In the genomic region with DNA sequence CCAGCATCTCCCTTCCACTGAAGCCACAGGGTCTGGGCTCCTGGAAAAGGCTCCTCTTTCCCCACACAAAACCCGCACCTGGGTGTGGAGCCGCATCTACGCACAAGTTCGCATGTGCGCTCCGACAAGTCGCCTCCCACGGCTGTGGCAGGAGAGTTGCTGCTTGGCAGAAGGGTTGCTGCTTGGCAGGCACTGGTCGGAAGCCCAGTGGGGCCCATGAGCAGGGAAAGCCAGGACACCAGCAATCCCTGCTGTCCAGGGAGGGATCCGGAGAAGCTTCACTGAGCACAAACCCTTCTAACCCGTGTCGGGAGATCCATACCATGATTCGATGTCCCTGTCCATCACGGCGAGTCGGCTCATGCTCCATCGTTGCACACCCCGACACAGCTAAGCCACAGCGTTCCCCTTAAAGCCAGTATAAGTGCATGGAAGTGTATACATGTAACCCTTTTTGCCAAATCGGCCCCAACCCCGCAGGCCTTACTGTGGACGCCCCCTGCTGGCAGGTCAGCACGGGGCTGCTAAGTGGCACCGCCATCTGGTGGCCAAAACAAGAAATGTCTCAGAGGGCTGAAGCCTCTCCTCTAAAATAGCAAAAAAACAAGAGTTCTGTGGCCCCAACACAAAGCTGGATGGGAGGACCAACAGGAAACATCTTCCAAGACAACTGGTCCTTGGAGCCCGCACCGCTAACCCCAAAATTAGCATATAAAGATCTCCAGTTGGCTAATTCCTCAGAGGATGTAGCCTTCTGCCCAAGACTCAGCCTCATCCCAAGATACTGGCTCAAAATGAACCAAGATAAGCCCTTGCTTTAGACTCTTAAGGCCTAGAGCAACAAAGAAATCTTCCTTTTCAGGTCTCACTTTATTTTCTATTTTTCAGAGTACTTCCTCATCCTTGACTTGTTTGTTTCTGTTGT, we compare ENCODE assay signal across 8 cellular contexts. TPM values are rescaled to one million over a fixed set of nuclear protein-coding genes. Genes with fewer than 3 reads are reported as not detected.
A peak's percentile ranks its signal among the peaks of the same experiment; 100 is the strongest.
DNase-seq lines count a peak whose midpoint lies in the region; ATAC-seq, FAIRE-seq and TF ChIP-seq lines count a peak whose summit lies in the region.

No MANE protein-coding gene starts in this region.

- H3K9me3 Mint-ChIP-seq in naive thymus-derived CD8-positive, alpha-beta T cell: no peaks in the 10 kb centered on the region

- H3K4me3 Mint-ChIP-seq in naive thymus-derived CD8-positive, alpha-beta T cell: peak overlapping the region in 2 of 10 donors; percentile 23 to 33

- H3K36me3 Mint-ChIP-seq in naive thymus-derived CD8-positive, alpha-beta T cell: no peaks in the 10 kb centered on the region

- H3K4me1 Mint-ChIP-seq in naive thymus-derived CD8-positive, alpha-beta T cell: peaks cover 0 to 18% (median 8%) of the 10 kb centered on the region in 4 donors

- POLR2A ChIA-PET in naive thymus-derived CD8-positive, alpha-beta T cell (lab: Charles Lee): interaction anchor here (0.6 to 2.7 kb wide), 4 partner anchors 10 to 492 kb away, joined by 3 to 9 read pairs (median 4); a partner anchor contains a TSS

- ATAC-seq in naive thymus-derived CD8-positive, alpha-beta T cell: peak; percentile 87
- ATAC-seq in GM21717 (IDR thresholded peaks at IDR 0.05; ENCODE audit: unreplicated experiment): no peak

- DNase-seq in DMS53 treated with DMSO at 0.1 percent for 48 hours (lab: John Stamatoyannopoulos, UW; ENCODE audit: unreplicated experiment) (peak; percentile 73), HTR-8/SVneo (ENCODE audit: insufficient read length, low spot score) (peak; percentile 64), OCI-M2 (lab: John Stamatoyannopoulos, UW; ENCODE audit: unreplicated experiment) (peak; percentile 66), activated T-cell treated with anti-CD3 and anti-CD28 coated beads for 4 hours (peak; percentile 86), epithelial cell of proximal tubule (ENCODE audit: low read depth) (no peak)
- peak; percentile 72 to 91 (median 87) for DNase-seq in naive thymus-derived CD8-positive, alpha-beta T cell
- peak; percentile 66 to 72 for DNase-seq in stimulated activated CD8-positive, alpha-beta memory T cell treated with anti-CD3 and anti-CD28 coated beads, Interleukin-7, amount 100 ng/mL, for 48 hours (ENCODE audit: extremely low read depth in 1 of 2, low read depth in 1 of 2)

- peak; percentile 28 for FAIRE-seq in HTR-8/SVneo (lab: Jason Lieb, UNC)

- H3K4me3 ChIP-seq in epithelial cell of proximal tubule (ENCODE audit: low read depth, low read length): no peak overlapping the region

- H3K27me3 Mint-ChIP-seq in naive thymus-derived CD8-positive, alpha-beta T cell: peaks cover 4 to 36% (median 13%) of the 10 kb centered on the region in 5 donors

- peak; percentile 100 for TF ChIP-seq CTCF in epithelial cell of proximal tubule (conservative IDR thresholded peaks at IDR 0.05; ENCODE audit: low read depth, low read length)

- peak overlapping the region in 4 of 10 donors; percentile 45 to 77 (median 62) for H3K27ac Mint-ChIP-seq in naive thymus-derived CD8-positive, alpha-beta T cell

RNA-seq across cellular contexts. Expression of a gene that starts 8.3 kb away (rescaled TPM):
- total RNA-seq in epithelial cell of proximal tubule: 0.22 TPM in 1 of 2 replicates, not detected in the other
- total RNA-seq in naive thymus-derived CD8-positive, alpha-beta T cell: under 1 TPM in 1 of 2 experiments, not detected in 1; 0.31 TPM
- under 1 TPM in 1 of 3 donors, not detected in 2; 0.20 TPM for polyA plus RNA-seq in naive thymus-derived CD8-positive, alpha-beta T cell

RNA-seq across cellular contexts. Expression of a gene that starts 33.1 kb away (rescaled TPM):
- 0.81 and 1.2 TPM in 2 replicates for total RNA-seq in epithelial cell of proximal tubule
- 100 to 1,000 TPM; 156 to 166 TPM for total RNA-seq in naive thymus-derived CD8-positive, alpha-beta T cell
- 10 to 100 TPM; 14.5 to 23.0 (median 22.2) TPM for polyA plus RNA-seq in naive thymus-derived CD8-positive, alpha-beta T cell

RNA-seq across cellular contexts. Expression of a gene that starts 35.7 kb away (rescaled TPM):
- total RNA-seq in epithelial cell of proximal tubule: 4.5 and 7.1 TPM in 2 replicates
- not detected for total RNA-seq in naive thymus-derived CD8-positive, alpha-beta T cell
- 1 to 10 TPM in 1 of 3 donors, not detected in 2; 1.1 TPM for polyA plus RNA-seq in naive thymus-derived CD8-positive, alpha-beta T cell

RNA-seq across cellular contexts. Expression of a gene that starts 48.9 kb away (rescaled TPM):
- total RNA-seq in epithelial cell of proximal tubule: 15.3 and 17.3 TPM in 2 replicates
- total RNA-seq in naive thymus-derived CD8-positive, alpha-beta T cell: 1 to 10 TPM; 6.2 to 8.1 TPM
- polyA plus RNA-seq in naive thymus-derived CD8-positive, alpha-beta T cell: 1 to 10 TPM in 2 of 3 donors, under 1 TPM in 1; 0.69 to 2.5 (median 1.9) TPM

Comparison
In these comparisons a context has a peak if more than half of its experiments do, and no peak if none do; other contexts are left out.
1. RNA of a gene that starts 33.1 kb away (total RNA-seq): 156 to 166 TPM in naive thymus-derived CD8-positive, alpha-beta T cell; 0.81 to 1.2 TPM in epithelial cell of proximal tubule; every median in the first group is over 10 times any median in the second.